In the genomic region with DNA sequence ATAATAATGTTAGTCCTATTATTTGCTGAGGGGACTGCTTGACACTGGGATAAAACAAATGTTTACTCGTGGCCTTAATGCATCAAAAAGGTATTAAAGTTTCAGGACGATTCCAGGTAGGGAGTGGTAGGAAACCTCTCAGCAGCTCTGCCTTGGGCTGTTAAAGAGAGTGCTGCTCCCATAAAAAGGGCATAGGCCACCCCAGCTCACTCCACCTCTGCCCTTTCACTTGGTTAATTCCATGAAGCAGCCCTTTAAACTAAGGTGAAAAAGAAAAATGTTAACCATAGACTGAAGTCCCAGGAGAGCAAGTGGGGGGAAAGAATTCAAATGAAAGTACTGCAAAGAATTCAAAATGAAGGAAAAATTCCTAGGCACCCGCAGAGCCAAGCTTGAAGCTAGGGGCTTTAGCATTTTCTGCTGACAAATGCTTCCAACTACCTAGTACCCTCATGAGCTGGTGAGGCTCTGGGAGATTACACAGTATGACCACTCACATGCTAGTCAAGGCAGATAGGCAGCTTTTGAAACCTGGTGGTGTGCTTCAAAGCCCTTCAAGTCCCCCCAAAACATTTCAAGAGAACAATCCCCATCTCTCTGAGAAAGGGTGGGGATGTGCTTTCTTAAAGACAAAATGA, we compare ENCODE assay signal across 8 cellular contexts. TPM values are rescaled to one million over a fixed set of nuclear protein-coding genes. Genes with fewer than 3 reads are reported as not detected.
DNase-seq lines count a peak whose midpoint lies in the region; ATAC-seq and TF ChIP-seq lines count a peak whose summit lies in the region.

No MANE protein-coding gene starts in this region.

- peaks cover 8% of the 10 kb centered on the region for H3F3A ChIP-seq in neural progenitor cell (ENCODE audit: low read depth)

- intact Hi-C loops in ascending aorta (cut with DNase I) = no loop called here

- peaks cover 14% of the 10 kb centered on the region for H3K4me1 Mint-ChIP-seq in neural progenitor cell

- H3K36me3 Mint-ChIP-seq in neural progenitor cell = no peaks in the 10 kb centered on the region

- peak overlapping the region; percentile 57 to 69 for H3K27ac ChIP-seq in ascending aorta
- H3K27ac ChIP-seq in neural progenitor cell = no peak overlapping the region

- TF ChIP-seq CTCF in ascending aorta (IDR thresholded peaks at IDR 0.05) = no peak
- no peak for TF ChIP-seq CTCF in neural progenitor cell (IDR thresholded peaks at IDR 0.05)

- H3K9me3 ChIP-seq in ascending aorta (no peaks in the 10 kb centered on the region), neural progenitor cell (ENCODE audit: low read depth) (no peaks in the 10 kb centered on the region)

- H3K27me3 ChIP-seq in ascending aorta = no peaks in the 10 kb centered on the region
- peaks cover 19% of the 10 kb centered on the region for H3K27me3 ChIP-seq in neural progenitor cell

- H3K4me1 ChIP-seq in ascending aorta (peaks cover 37 to 89% of the 10 kb centered on the region in 2 donors), neural progenitor cell (peaks cover 14% of the 10 kb centered on the region)

- H3K36me3 ChIP-seq in ascending aorta (peaks cover 3 to 11% of the 10 kb centered on the region in 2 donors), neural progenitor cell (no peaks in the 10 kb centered on the region)

- peak in 1 of 2 donors; percentile 55 for DNase-seq in ascending aorta (ENCODE audit: low spot score in 2 of 2)
- no peak for DNase-seq in neural progenitor cell (ENCODE audit: low spot score)
- DNase-seq in NCI-H1436 treated with DMSO at 0.1 percent for 48 hours (lab: John Stamatoyannopoulos, UW) = no peak
- DNase-seq in AG08395 (ENCODE audit: low spot score) = no peak
- DNase-seq in AG20443 (ENCODE audit: low spot score) = no peak
- DNase-seq in Kasumi-1 (lab: John Stamatoyannopoulos, UW) = no peak

- ATAC-seq in GM18861 (IDR thresholded peaks at IDR 0.05; ENCODE audit: unreplicated experiment) (peak; percentile 17), HG02678 (IDR thresholded peaks at IDR 0.05; ENCODE audit: unreplicated experiment) (peak; percentile 30)

- peak overlapping the region; percentile 58 for H3K27ac Mint-ChIP-seq in neural progenitor cell

- H4K20me1 ChIP-seq in neural progenitor cell (ENCODE audit: low read depth) = no peaks in the 10 kb centered on the region

- no peaks in the 10 kb centered on the region for H3K79me2 ChIP-seq in neural progenitor cell (ENCODE audit: low read depth)

- no peak overlapping the region for H3K9ac ChIP-seq in neural progenitor cell

- H2AFZ ChIP-seq in neural progenitor cell (replicated peaks) = no peak overlapping the region

- H3K27me3 Mint-ChIP-seq in neural progenitor cell (ENCODE audit: insufficient read depth, low read depth) = peaks cover 9% of the 10 kb centered on the region

- peak overlapping the region; percentile 37 to 92 for H3K4me3 ChIP-seq in ascending aorta
- no peak overlapping the region for H3K4me3 ChIP-seq in neural progenitor cell

- H3K4me2 ChIP-seq in neural progenitor cell = peak overlapping the region; percentile 8

- H3K4me3 Mint-ChIP-seq in neural progenitor cell = no peak overlapping the region

- H3K9me3 Mint-ChIP-seq in neural progenitor cell = no peaks in the 10 kb centered on the region

RNA-seq across cellular contexts. Expression of gene KLF9, which starts 8.5 kb away (rescaled TPM):
- 98.7 TPM for total RNA-seq in ascending aorta
- 0.12 and 0.41 TPM in 2 replicates for total RNA-seq in neural progenitor cell (ENCODE audit: low replicate concordance)

Comparison
In these comparisons a context has a peak if more than half of its experiments do, and no peak if none do; other contexts are left out.
1. RNA of gene KLF9, which starts 8.5 kb away (total RNA-seq): 98.7 TPM in ascending aorta (single experiment); 0.12 to 0.41 TPM in neural progenitor cell; every median in the first group is over 10 times any median in the second.